Comparison of ENCODE assay signal across 36 cellular contexts in genomic region chr1:35901235-35901634, GRCh38.
"Had no signal": no experiment of that assay in that cellular context is flagged by ENCODE, and none has a peak within 500 bp of the region (broad histone marks: within the 10 kb centered on the region; RNA-seq: fewer than 3 reads in every experiment).

No MANE protein-coding gene starts in this region.

- DNase-seq: activated B cell treated with CpG ODN at 0.5 μM for 24 hours; activated CD4-positive, alpha-beta memory T cell treated with anti-CD3 and anti-CD28 coated beads for 36 hours; activated CD4-positive, alpha-beta T cell treated with anti-CD3 and anti-CD28 coated beads for 4 hours; activated CD4-positive, alpha-beta T cell treated with anti-CD3 and anti-CD28 coated beads, Interleukin-2, amount 10 ng/mL, durations not matched to agents 24 days and 14 days; activated CD4-positive, alpha-beta T cell treated with anti-CD3 and anti-CD28 coated beads, Interleukin-2, amount 50 U/mL, for 1 hour; activated CD4-positive, alpha-beta T cell treated with anti-CD3 and anti-CD28 coated beads, Interleukin-2, amount 50 U/mL, for 4 hours; activated CD4-positive, CD25-positive, alpha-beta regulatory T cell treated with anti-CD3 and anti-CD28 coated beads, Interleukin-2, amount 50 U/mL, for 72 hours; activated CD8-positive, alpha-beta memory T cell treated with anti-CD3 and anti-CD28 coated beads, Interleukin-2, amount 50 U/mL, for 4 hours; activated CD8-positive, alpha-beta T cell treated with anti-CD3 and anti-CD28 coated beads for 36 hours; activated effector memory CD4-positive, alpha-beta T cell treated with anti-CD3 and anti-CD28 coated beads, Interleukin-2, amount 50 U/mL, for 16 hours; activated gamma-delta T cell treated with Interleukin-2 at 50 U/mL for 16 hours; activated naive CD4-positive, alpha-beta T cell; activated naive CD4-positive, alpha-beta T cell treated with anti-CD3 and anti-CD28 coated beads for 36 hours; activated naive CD4-positive, alpha-beta T cell treated with anti-CD3 and anti-CD28 coated beads, Interleukin-2, amount 50 U/mL, for 16 hours; activated naive CD8-positive, alpha-beta T cell treated with anti-CD3 and anti-CD28 coated beads, Interleukin-2, amount 10 ng/mL, durations not matched to agents 7 days and 5 days; activated naive CD8-positive, alpha-beta T cell treated with anti-CD3 and anti-CD28 coated beads, Interleukin-2, amount 50 U/mL, for 24 hours; activated T-cell treated with anti-CD3 and anti-CD28 coated beads for 4 hours; activated T-cell treated with anti-CD3 and anti-CD28 coated beads, Interleukin-2, amount 50 U/mL, for 1 hour; activated T-cell treated with anti-CD3 and anti-CD28 coated beads, Interleukin-2, amount 50 U/mL, for 4 hours; activated T-cell treated with anti-CD3 and anti-CD28 coated beads, Interleukin-2, amount 50 U/mL, for 72 hours; amniotic stem cell; aorta; body of pancreas; brain microvascular endothelial cell; central memory CD4-positive, alpha-beta T cell; SW 1271; T-helper 1 cell; T-helper 2 cell; T-helper 9 cell; WERI-Rb-1 had no signal

- H3K27me3 ChIP-seq: body of pancreas, brain microvascular endothelial cell, breast epithelium had no signal

- H3K9me3 Mint-ChIP-seq: activated B cell treated with CpG ODN at 0.5 μM for 24 hours; activated CD4-positive, alpha-beta memory T cell treated with anti-CD3 and anti-CD28 coated beads for 36 hours; activated CD4-positive, alpha-beta T cell treated with anti-CD3 and anti-CD28 coated beads, Interleukin-2, amount 10 ng/mL, durations not matched to agents 24 days and 14 days; activated CD8-positive, alpha-beta T cell treated with anti-CD3 and anti-CD28 coated beads for 36 hours; activated naive CD4-positive, alpha-beta T cell treated with anti-CD3 and anti-CD28 coated beads for 36 hours; activated naive CD4-positive, alpha-beta T cell treated with anti-CD3 and anti-CD28 coated beads, Interleukin-2, amount 50 U/mL, for 72 hours; activated naive CD8-positive, alpha-beta T cell treated with anti-CD3 and anti-CD28 coated beads, Interleukin-2, amount 10 ng/mL, durations not matched to agents 7 days and 5 days; activated naive CD8-positive, alpha-beta T cell treated with anti-CD3 and anti-CD28 coated beads, Interleukin-2, amount 50 U/mL, for 24 hours; activated T-cell treated with anti-CD3 and anti-CD28 coated beads, Interleukin-2, amount 50 U/mL, for 4 hours; activated T-cell treated with anti-CD3 and anti-CD28 coated beads, Interleukin-2, amount 50 U/mL, for 72 hours; activated T-helper 1 cell treated with anti-CD3 and anti-CD28 coated beads, Interleukin-12 subunit alpha, Interleukin-12 subunit beta, Interleukin-2, Interleukin-4 antibody, amounts not matched to agents 30 ng/mL and 10 ng/mL and 1 ng/mL, durations not matched to agents 14 hours and 24 hours and 36 hours; activated T-helper 17 cell treated with anti-CD3 and anti-CD28 coated beads, Interleukin-2, amount 50 U/mL, for 72 hours; T-helper 1 cell treated with Interleukin-12 subunit alpha and Interleukin-12 subunit beta and Interleukin-4 antibody, amounts not matched to agents 30 μg/mL and 1 μg/mL, for 36 hours; T-helper 2 cell treated with Interferon-gamma antibody and Interleukin-4, amounts not matched to agents 5 μg/mL and 100 μg/mL, for 36 hours had no signal

- H3K4me1 Mint-ChIP-seq: activated CD4-positive, alpha-beta T cell treated with anti-CD3 and anti-CD28 coated beads, Interleukin-2, amount 10 ng/mL, durations not matched to agents 24 days and 14 days; activated naive CD8-positive, alpha-beta T cell treated with anti-CD3 and anti-CD28 coated beads, Interleukin-2, amount 10 ng/mL, durations not matched to agents 7 days and 5 days; activated naive CD8-positive, alpha-beta T cell treated with anti-CD3 and anti-CD28 coated beads, Interleukin-2, amount 50 U/mL, for 24 hours; activated T-helper 17 cell treated with anti-CD3 and anti-CD28 coated beads, Interleukin-2, amount 50 U/mL, for 72 hours had no signal

- ATAC-seq: activated CD8-positive, alpha-beta T cell treated with anti-CD3 and anti-CD28 coated beads for 36 hours; activated naive CD4-positive, alpha-beta T cell treated with anti-CD3 and anti-CD28 coated beads, Interleukin-2, amount 50 U/mL, for 72 hours; activated naive CD8-positive, alpha-beta T cell treated with anti-CD3 and anti-CD28 coated beads, Interleukin-2, amount 50 U/mL, for 24 hours; activated T-cell treated with anti-CD3 and anti-CD28 coated beads, Interleukin-2, amount 50 U/mL, for 4 hours; activated T-cell treated with anti-CD3 and anti-CD28 coated beads, Interleukin-2, amount 50 U/mL, for 72 hours; activated T-helper 17 cell treated with anti-CD3 and anti-CD28 coated beads, Interleukin-2, amount 50 U/mL, for 72 hours; body of pancreas had no signal

- H3K4me3 Mint-ChIP-seq: activated B cell treated with CpG ODN at 0.5 μM for 24 hours; activated CD4-positive, alpha-beta memory T cell treated with anti-CD3 and anti-CD28 coated beads for 36 hours; activated CD4-positive, alpha-beta T cell treated with anti-CD3 and anti-CD28 coated beads, Interleukin-2, amount 10 ng/mL, durations not matched to agents 24 days and 14 days; activated CD8-positive, alpha-beta T cell treated with anti-CD3 and anti-CD28 coated beads for 36 hours; activated naive CD4-positive, alpha-beta T cell treated with anti-CD3 and anti-CD28 coated beads for 36 hours; activated naive CD8-positive, alpha-beta T cell treated with anti-CD3 and anti-CD28 coated beads, Interleukin-2, amount 10 ng/mL, durations not matched to agents 7 days and 5 days; activated naive CD8-positive, alpha-beta T cell treated with anti-CD3 and anti-CD28 coated beads, Interleukin-2, amount 50 U/mL, for 24 hours; activated T-cell treated with anti-CD3 and anti-CD28 coated beads, Interleukin-2, amount 50 U/mL, for 4 hours; activated T-cell treated with anti-CD3 and anti-CD28 coated beads, Interleukin-2, amount 50 U/mL, for 72 hours; activated T-helper 1 cell treated with anti-CD3 and anti-CD28 coated beads, Interleukin-12 subunit alpha, Interleukin-12 subunit beta, Interleukin-2, Interleukin-4 antibody, amounts not matched to agents 30 ng/mL and 10 ng/mL and 1 ng/mL, durations not matched to agents 14 hours and 24 hours and 36 hours; activated T-helper 17 cell treated with anti-CD3 and anti-CD28 coated beads, Interleukin-2, amount 50 U/mL, for 72 hours; T-helper 1 cell treated with Interleukin-12 subunit alpha and Interleukin-12 subunit beta and Interleukin-4 antibody, amounts not matched to agents 30 μg/mL and 1 μg/mL, for 36 hours; T-helper 2 cell treated with Interferon-gamma antibody and Interleukin-4, amounts not matched to agents 5 μg/mL and 100 μg/mL, for 36 hours had no signal

- H3K27me3 Mint-ChIP-seq: activated B cell treated with CpG ODN at 0.5 μM for 24 hours; activated CD4-positive, alpha-beta memory T cell treated with anti-CD3 and anti-CD28 coated beads for 36 hours; activated CD4-positive, alpha-beta T cell treated with anti-CD3 and anti-CD28 coated beads, Interleukin-2, amount 10 ng/mL, durations not matched to agents 24 days and 14 days; activated CD8-positive, alpha-beta T cell treated with anti-CD3 and anti-CD28 coated beads for 36 hours; activated naive CD8-positive, alpha-beta T cell treated with anti-CD3 and anti-CD28 coated beads, Interleukin-2, amount 10 ng/mL, durations not matched to agents 7 days and 5 days; activated naive CD8-positive, alpha-beta T cell treated with anti-CD3 and anti-CD28 coated beads, Interleukin-2, amount 50 U/mL, for 24 hours; activated T-helper 17 cell treated with anti-CD3 and anti-CD28 coated beads, Interleukin-2, amount 50 U/mL, for 72 hours had no signal

- H3K27ac Mint-ChIP-seq: activated B cell treated with CpG ODN at 0.5 μM for 24 hours; activated CD4-positive, alpha-beta memory T cell treated with anti-CD3 and anti-CD28 coated beads for 36 hours; activated CD4-positive, alpha-beta T cell treated with anti-CD3 and anti-CD28 coated beads, Interleukin-2, amount 10 ng/mL, durations not matched to agents 24 days and 14 days; activated CD8-positive, alpha-beta T cell treated with anti-CD3 and anti-CD28 coated beads for 36 hours; activated naive CD4-positive, alpha-beta T cell treated with anti-CD3 and anti-CD28 coated beads for 36 hours; activated naive CD8-positive, alpha-beta T cell treated with anti-CD3 and anti-CD28 coated beads, Interleukin-2, amount 10 ng/mL, durations not matched to agents 7 days and 5 days; activated naive CD8-positive, alpha-beta T cell treated with anti-CD3 and anti-CD28 coated beads, Interleukin-2, amount 50 U/mL, for 24 hours; activated T-cell treated with anti-CD3 and anti-CD28 coated beads, Interleukin-2, amount 50 U/mL, for 72 hours; activated T-helper 1 cell treated with anti-CD3 and anti-CD28 coated beads, Interleukin-12 subunit alpha, Interleukin-12 subunit beta, Interleukin-2, Interleukin-4 antibody, amounts not matched to agents 30 ng/mL and 10 ng/mL and 1 ng/mL, durations not matched to agents 14 hours and 24 hours and 36 hours; activated T-helper 17 cell treated with anti-CD3 and anti-CD28 coated beads, Interleukin-2, amount 50 U/mL, for 72 hours; T-helper 1 cell treated with Interleukin-12 subunit alpha and Interleukin-12 subunit beta and Interleukin-4 antibody, amounts not matched to agents 30 μg/mL and 1 μg/mL, for 36 hours; T-helper 2 cell treated with Interferon-gamma antibody and Interleukin-4, amounts not matched to agents 5 μg/mL and 100 μg/mL, for 36 hours had no signal

- H3K4me3 ChIP-seq: body of pancreas, breast epithelium had no signal

- H3K4me1 ChIP-seq: body of pancreas, breast epithelium had no signal

- H3K27ac ChIP-seq: body of pancreas, brain microvascular endothelial cell, breast epithelium, WERI-Rb-1 had no signal

- H3K36me3 Mint-ChIP-seq: activated naive CD8-positive, alpha-beta T cell treated with anti-CD3 and anti-CD28 coated beads, Interleukin-2, amount 10 ng/mL, durations not matched to agents 7 days and 5 days had no signal

- H3K9me3 ChIP-seq: body of pancreas, breast epithelium had no signal
